ENCODE assay signal across 1 cellular context in the genomic region with DNA sequence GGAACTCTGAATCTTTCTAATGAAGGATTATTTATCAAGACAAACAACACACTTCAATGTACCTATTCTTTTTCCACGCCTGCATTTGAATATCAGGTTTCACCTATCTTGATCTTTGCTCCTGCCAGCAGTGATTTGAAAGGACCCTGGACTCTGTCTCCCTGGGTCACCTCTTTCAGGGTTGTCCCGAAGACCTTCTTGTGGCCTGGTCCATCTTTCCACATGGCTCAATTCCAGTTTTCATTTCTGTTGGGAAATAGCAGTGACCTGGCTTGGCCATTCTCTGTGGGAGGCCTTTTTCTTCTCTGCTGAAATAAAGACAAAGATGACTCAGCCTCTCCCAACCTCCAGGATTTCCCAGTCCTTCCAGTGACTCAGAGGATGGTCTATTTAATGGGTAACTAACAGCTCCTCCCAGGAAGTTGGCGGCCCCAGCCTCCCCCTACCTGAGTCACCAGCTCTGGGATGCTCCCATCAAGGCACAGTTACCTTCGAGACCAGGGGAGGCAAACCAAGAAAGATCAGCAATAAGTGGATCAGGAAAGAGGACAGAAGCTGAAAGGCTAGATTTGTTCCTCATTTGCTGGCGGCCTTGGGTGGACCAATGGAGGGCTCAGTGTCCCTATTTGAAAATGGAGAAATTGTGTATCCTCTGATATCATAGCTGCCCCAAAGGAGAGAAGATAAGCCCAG.
TF ChIP-seq lines count a peak whose summit lies in the region.

No MANE protein-coding gene starts in this region.

TF ChIP-seq in HepG2, 621 proteins besides CTCF, POLR2A, EP300 and RAD21 (continued from another document and continues in another):
- TF ChIP-seq, protein P1, sequence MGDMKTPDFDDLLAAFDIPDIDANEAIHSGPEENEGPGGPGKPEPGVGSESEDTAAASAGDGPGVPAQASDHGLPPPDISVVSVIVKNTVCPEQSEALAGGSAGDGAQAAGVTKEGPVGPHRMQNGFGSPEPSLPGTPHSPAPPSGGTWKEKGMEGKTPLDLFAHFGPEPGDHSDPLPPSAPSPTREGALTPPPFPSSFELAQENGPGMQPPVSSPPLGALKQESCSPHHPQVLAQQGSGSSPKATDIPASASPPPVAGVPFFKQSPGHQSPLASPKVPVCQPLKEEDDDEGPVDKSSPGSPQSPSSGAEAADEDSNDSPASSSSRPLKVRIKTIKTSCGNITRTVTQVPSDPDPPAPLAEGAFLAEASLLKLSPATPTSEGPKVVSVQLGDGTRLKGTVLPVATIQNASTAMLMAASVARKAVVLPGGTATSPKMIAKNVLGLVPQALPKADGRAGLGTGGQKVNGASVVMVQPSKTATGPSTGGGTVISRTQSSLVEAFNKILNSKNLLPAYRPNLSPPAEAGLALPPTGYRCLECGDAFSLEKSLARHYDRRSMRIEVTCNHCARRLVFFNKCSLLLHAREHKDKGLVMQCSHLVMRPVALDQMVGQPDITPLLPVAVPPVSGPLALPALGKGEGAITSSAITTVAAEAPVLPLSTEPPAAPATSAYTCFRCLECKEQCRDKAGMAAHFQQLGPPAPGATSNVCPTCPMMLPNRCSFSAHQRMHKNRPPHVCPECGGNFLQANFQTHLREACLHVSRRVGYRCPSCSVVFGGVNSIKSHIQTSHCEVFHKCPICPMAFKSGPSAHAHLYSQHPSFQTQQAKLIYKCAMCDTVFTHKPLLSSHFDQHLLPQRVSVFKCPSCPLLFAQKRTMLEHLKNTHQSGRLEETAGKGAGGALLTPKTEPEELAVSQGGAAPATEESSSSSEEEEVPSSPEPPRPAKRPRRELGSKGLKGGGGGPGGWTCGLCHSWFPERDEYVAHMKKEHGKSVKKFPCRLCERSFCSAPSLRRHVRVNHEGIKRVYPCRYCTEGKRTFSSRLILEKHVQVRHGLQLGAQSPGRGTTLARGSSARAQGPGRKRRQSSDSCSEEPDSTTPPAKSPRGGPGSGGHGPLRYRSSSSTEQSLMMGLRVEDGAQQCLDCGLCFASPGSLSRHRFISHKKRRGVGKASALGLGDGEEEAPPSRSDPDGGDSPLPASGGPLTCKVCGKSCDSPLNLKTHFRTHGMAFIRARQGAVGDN (CRISPR knock-in tag; IDR thresholded peaks at IDR 0.05): no peak
- TF ChIP-seq MTA3 (CRISPR knock-in tag; IDR thresholded peaks at IDR 0.05) (no peak), GLI4 (CRISPR knock-in tag; IDR thresholded peaks at IDR 0.05; ENCODE audit: borderline replicate concordance) (no peak), ETV5 (CRISPR knock-in tag; IDR thresholded peaks at IDR 0.05; ENCODE audit: borderline replicate concordance) (peak; percentile 98), TOE1 (CRISPR knock-in tag; IDR thresholded peaks at IDR 0.05) (peak; percentile 60; the same call in 1 of the 2 replicates), JUNB (CRISPR knock-in tag; IDR thresholded peaks at IDR 0.05; ENCODE audit: borderline replicate concordance) (peak; percentile 92), SMC3 (IDR thresholded peaks at IDR 0.05; ENCODE audit: low read length) (peak; percentile 35; the same call in 1 of the 2 replicates), RFX1 (IDR thresholded peaks at IDR 0.05) (no peak), SIN3B (IDR thresholded peaks at IDR 0.05; ENCODE audit: low read length) (no peak), MIER2 (CRISPR knock-in tag; IDR thresholded peaks at IDR 0.05) (peak; percentile 79), ERF (CRISPR knock-in tag; IDR thresholded peaks at IDR 0.05) (peak; percentile 80; the same call in 1 of the 2 replicates), ARNTL (CRISPR knock-in tag; IDR thresholded peaks at IDR 0.05) (peak; percentile 73; the same call in 1 of the 2 replicates), TAF15 (IDR thresholded peaks at IDR 0.05; ENCODE audit: low read depth, low read length, poor library complexity, severe bottlenecking) (no peak), ZFY (CRISPR knock-in tag; IDR thresholded peaks at IDR 0.05) (0 out of 2 replicates have a peak, but pooled peaks have one; percentile 14), NR2F2 (IDR thresholded peaks at IDR 0.05; ENCODE audit: borderline replicate concordance, low read depth) (peak; percentile 89), ZNF331 (CRISPR knock-in tag; IDR thresholded peaks at IDR 0.05) (peak; percentile 67), TCF7 (IDR thresholded peaks at IDR 0.05; ENCODE audit: low read depth) (peak; percentile 36; the same call in 1 of the 2 replicates), SAFB2 (CRISPR knock-in tag; IDR thresholded peaks at IDR 0.05; ENCODE audit: borderline replicate concordance, low read depth) (no peak), ZNF570 (CRISPR knock-in tag; IDR thresholded peaks at IDR 0.05; ENCODE audit: borderline replicate concordance) (no peak), ZNF543 (CRISPR knock-in tag; IDR thresholded peaks at IDR 0.05) (no peak), ZNF430 (CRISPR knock-in tag; IDR thresholded peaks at IDR 0.05) (peak; percentile 60; the same call in 1 of the 2 replicates), TRIM24 (CRISPR knock-in tag; IDR thresholded peaks at IDR 0.05) (peak; percentile 83; the same call in 1 of the 2 replicates), TBX3 (IDR thresholded peaks at IDR 0.05; ENCODE audit: borderline replicate concordance) (peak; percentile 34; the same call in 1 of the 2 replicates), SP2 (CRISPR knock-in tag; IDR thresholded peaks at IDR 0.05) (no peak), MAFG (CRISPR knock-in tag; IDR thresholded peaks at IDR 0.05) (peak; percentile 91), CHD4 (IDR thresholded peaks at IDR 0.05; ENCODE audit: borderline replicate concordance, low read length) (peak; percentile 30; the same call in 1 of the 2 replicates)
- TF ChIP-seq, protein P2, sequence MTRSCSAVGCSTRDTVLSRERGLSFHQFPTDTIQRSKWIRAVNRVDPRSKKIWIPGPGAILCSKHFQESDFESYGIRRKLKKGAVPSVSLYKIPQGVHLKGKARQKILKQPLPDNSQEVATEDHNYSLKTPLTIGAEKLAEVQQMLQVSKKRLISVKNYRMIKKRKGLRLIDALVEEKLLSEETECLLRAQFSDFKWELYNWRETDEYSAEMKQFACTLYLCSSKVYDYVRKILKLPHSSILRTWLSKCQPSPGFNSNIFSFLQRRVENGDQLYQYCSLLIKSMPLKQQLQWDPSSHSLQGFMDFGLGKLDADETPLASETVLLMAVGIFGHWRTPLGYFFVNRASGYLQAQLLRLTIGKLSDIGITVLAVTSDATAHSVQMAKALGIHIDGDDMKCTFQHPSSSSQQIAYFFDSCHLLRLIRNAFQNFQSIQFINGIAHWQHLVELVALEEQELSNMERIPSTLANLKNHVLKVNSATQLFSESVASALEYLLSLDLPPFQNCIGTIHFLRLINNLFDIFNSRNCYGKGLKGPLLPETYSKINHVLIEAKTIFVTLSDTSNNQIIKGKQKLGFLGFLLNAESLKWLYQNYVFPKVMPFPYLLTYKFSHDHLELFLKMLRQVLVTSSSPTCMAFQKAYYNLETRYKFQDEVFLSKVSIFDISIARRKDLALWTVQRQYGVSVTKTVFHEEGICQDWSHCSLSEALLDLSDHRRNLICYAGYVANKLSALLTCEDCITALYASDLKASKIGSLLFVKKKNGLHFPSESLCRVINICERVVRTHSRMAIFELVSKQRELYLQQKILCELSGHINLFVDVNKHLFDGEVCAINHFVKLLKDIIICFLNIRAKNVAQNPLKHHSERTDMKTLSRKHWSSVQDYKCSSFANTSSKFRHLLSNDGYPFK (CRISPR knock-in tag; IDR thresholded peaks at IDR 0.05; ENCODE audit: borderline replicate concordance): no peak
- TF ChIP-seq, protein P3, sequence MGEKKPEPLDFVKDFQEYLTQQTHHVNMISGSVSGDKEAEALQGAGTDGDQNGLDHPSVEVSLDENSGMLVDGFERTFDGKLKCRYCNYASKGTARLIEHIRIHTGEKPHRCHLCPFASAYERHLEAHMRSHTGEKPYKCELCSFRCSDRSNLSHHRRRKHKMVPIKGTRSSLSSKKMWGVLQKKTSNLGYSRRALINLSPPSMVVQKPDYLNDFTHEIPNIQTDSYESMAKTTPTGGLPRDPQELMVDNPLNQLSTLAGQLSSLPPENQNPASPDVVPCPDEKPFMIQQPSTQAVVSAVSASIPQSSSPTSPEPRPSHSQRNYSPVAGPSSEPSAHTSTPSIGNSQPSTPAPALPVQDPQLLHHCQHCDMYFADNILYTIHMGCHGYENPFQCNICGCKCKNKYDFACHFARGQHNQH (CRISPR knock-in tag; IDR thresholded peaks at IDR 0.05): peak; percentile 92
- TF ChIP-seq, protein P4, sequence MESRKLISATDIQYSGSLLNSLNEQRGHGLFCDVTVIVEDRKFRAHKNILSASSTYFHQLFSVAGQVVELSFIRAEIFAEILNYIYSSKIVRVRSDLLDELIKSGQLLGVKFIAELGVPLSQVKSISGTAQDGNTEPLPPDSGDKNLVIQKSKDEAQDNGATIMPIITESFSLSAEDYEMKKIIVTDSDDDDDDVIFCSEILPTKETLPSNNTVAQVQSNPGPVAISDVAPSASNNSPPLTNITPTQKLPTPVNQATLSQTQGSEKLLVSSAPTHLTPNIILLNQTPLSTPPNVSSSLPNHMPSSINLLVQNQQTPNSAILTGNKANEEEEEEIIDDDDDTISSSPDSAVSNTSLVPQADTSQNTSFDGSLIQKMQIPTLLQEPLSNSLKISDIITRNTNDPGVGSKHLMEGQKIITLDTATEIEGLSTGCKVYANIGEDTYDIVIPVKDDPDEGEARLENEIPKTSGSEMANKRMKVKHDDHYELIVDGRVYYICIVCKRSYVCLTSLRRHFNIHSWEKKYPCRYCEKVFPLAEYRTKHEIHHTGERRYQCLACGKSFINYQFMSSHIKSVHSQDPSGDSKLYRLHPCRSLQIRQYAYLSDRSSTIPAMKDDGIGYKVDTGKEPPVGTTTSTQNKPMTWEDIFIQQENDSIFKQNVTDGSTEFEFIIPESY (CRISPR knock-in tag; IDR thresholded peaks at IDR 0.05): peak; percentile 41
- TF ChIP-seq, protein P5, sequence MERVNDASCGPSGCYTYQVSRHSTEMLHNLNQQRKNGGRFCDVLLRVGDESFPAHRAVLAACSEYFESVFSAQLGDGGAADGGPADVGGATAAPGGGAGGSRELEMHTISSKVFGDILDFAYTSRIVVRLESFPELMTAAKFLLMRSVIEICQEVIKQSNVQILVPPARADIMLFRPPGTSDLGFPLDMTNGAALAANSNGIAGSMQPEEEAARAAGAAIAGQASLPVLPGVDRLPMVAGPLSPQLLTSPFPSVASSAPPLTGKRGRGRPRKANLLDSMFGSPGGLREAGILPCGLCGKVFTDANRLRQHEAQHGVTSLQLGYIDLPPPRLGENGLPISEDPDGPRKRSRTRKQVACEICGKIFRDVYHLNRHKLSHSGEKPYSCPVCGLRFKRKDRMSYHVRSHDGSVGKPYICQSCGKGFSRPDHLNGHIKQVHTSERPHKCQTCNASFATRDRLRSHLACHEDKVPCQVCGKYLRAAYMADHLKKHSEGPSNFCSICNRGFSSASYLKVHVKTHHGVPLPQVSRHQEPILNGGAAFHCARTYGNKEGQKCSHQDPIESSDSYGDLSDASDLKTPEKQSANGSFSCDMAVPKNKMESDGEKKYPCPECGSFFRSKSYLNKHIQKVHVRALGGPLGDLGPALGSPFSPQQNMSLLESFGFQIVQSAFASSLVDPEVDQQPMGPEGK (CRISPR knock-in tag; IDR thresholded peaks at IDR 0.05): peak; percentile 82
- TF ChIP-seq, protein P6, sequence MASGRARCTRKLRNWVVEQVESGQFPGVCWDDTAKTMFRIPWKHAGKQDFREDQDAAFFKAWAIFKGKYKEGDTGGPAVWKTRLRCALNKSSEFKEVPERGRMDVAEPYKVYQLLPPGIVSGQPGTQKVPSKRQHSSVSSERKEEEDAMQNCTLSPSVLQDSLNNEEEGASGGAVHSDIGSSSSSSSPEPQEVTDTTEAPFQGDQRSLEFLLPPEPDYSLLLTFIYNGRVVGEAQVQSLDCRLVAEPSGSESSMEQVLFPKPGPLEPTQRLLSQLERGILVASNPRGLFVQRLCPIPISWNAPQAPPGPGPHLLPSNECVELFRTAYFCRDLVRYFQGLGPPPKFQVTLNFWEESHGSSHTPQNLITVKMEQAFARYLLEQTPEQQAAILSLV (CRISPR knock-in tag; IDR thresholded peaks at IDR 0.05; ENCODE audit: borderline replicate concordance): peak; percentile 22; the same call in 1 of the 2 replicates
- TF ChIP-seq, protein P7, sequence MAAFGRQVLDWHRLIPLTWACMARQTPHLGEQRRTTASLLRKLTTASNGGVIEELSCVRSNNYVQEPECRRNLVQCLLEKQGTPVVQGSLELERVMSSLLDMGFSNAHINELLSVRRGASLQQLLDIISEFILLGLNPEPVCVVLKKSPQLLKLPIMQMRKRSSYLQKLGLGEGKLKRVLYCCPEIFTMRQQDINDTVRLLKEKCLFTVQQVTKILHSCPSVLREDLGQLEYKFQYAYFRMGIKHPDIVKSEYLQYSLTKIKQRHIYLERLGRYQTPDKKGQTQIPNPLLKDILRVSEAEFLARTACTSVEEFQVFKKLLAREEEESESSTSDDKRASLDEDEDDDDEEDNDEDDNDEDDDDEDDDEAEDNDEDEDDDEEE (CRISPR knock-in tag; IDR thresholded peaks at IDR 0.05): no peak
- TF ChIP-seq, protein P8, sequence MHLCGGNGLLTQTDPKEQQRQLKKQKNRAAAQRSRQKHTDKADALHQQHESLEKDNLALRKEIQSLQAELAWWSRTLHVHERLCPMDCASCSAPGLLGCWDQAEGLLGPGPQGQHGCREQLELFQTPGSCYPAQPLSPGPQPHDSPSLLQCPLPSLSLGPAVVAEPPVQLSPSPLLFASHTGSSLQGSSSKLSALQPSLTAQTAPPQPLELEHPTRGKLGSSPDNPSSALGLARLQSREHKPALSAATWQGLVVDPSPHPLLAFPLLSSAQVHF (CRISPR knock-in tag; IDR thresholded peaks at IDR 0.05): no peak
- TF ChIP-seq, protein P9, sequence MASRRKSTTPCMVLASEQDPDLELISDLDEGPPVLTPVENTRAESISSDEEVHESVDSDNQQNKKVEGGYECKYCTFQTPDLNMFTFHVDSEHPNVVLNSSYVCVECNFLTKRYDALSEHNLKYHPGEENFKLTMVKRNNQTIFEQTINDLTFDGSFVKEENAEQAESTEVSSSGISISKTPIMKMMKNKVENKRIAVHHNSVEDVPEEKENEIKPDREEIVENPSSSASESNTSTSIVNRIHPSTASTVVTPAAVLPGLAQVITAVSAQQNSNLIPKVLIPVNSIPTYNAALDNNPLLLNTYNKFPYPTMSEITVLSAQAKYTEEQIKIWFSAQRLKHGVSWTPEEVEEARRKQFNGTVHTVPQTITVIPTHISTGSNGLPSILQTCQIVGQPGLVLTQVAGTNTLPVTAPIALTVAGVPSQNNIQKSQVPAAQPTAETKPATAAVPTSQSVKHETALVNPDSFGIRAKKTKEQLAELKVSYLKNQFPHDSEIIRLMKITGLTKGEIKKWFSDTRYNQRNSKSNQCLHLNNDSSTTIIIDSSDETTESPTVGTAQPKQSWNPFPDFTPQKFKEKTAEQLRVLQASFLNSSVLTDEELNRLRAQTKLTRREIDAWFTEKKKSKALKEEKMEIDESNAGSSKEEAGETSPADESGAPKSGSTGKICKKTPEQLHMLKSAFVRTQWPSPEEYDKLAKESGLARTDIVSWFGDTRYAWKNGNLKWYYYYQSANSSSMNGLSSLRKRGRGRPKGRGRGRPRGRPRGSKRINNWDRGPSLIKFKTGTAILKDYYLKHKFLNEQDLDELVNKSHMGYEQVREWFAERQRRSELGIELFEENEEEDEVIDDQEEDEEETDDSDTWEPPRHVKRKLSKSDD (CRISPR knock-in tag; IDR thresholded peaks at IDR 0.05; ENCODE audit: low read depth): no peak
